ENCODE assay signal across 17 cellular contexts in the genomic region with DNA sequence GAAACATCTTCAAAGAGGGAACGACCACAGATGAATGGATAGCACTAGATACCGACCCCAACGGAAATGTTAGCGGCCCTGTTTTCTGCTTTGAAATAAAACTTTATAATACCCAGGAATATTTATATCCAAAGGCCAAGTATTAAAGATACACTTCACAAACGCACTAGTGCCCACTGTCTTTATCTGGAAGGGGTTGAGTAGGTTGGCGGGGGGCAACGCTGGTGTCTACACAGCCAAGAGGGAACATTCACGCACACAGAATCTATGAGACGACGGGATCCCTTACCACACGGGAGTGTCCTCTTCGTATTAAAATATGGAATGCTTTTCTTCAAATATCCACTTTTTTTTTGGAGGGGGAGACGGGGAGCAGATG. TPM values are rescaled to one million over a fixed set of nuclear protein-coding genes. Genes with fewer than 3 reads are reported as not detected.
A peak's percentile ranks its signal among the peaks of the same experiment; 100 is the strongest.
DNase-seq lines count a peak whose midpoint lies in the region; ATAC-seq and TF ChIP-seq lines count a peak whose summit lies in the region.
"Had no signal": no experiment of that assay in that cellular context is flagged by ENCODE, and none has a peak within 500 bp of the region (broad histone marks: within the 10 kb centered on the region; RNA-seq: fewer than 3 reads in every experiment).

No MANE protein-coding gene starts in this region.

- H3K4me3 Mint-ChIP-seq in central memory CD8-positive, alpha-beta T cell: no peak overlapping the region

- H3K4me1 ChIP-seq in right atrium auricular region: peaks cover 0 to 27% of the 10 kb centered on the region in 2 donors
- peaks cover 1 to 7% of the 10 kb centered on the region in 2 donors for H3K4me1 ChIP-seq in mucosa of rectum (ENCODE audit: control insufficient read depth in 2 of 2, insufficient read depth in 2 of 2, low read length in 2 of 2)
- H3K4me1 ChIP-seq in uterus: no peaks in the 10 kb centered on the region

- H3K4me1 Mint-ChIP-seq in central memory CD8-positive, alpha-beta T cell: peaks cover 18% of the 10 kb centered on the region

- H3K36me3 Mint-ChIP-seq in central memory CD8-positive, alpha-beta T cell (ENCODE audit: insufficient read depth): peaks cover 14% of the 10 kb centered on the region

- H3K9me3 ChIP-seq in right atrium auricular region (no peaks in the 10 kb centered on the region), mucosa of rectum (ENCODE audit: control insufficient read depth in 2 of 2, low read length in 2 of 2) (peaks cover 0 to 3% of the 10 kb centered on the region in 2 donors), uterus (no peaks in the 10 kb centered on the region)

- no peaks in the 10 kb centered on the region for H3K27me3 ChIP-seq in right atrium auricular region
- H3K27me3 ChIP-seq in mucosa of rectum (ENCODE audit: control insufficient read depth in 2 of 2, insufficient read depth in 2 of 2, low read length in 2 of 2): peaks cover 69 to 79% of the 10 kb centered on the region in 2 donors
- no peaks in the 10 kb centered on the region for H3K27me3 ChIP-seq in uterus

- TF ChIP-seq POLR2A in uterus (IDR thresholded peaks at IDR 0.05): no peak

- TF ChIP-seq CTCF in right atrium auricular region (IDR thresholded peaks at IDR 0.05) (no peak), uterus (IDR thresholded peaks at IDR 0.05) (no peak)

- no peak for ATAC-seq in left ventricle myocardium superior
- no peak for ATAC-seq in central memory CD8-positive, alpha-beta T cell (replicated peaks; ENCODE audit: extremely low read depth, poor library complexity, severe bottlenecking)

- H3K27ac ChIP-seq in right atrium auricular region (peak overlapping the region; percentile 94 to 97), mucosa of rectum (ENCODE audit: low read depth in 2 of 2, low read length in 2 of 2) (peak overlapping the region; percentile 29 to 52), uterus (peak overlapping the region; percentile 98 to 99)
- H3K27ac ChIP-seq: C4-2B, KMS-11 had no signal

- H3K9me3 Mint-ChIP-seq in central memory CD8-positive, alpha-beta T cell: no peaks in the 10 kb centered on the region

- intact Hi-C loops in left ventricle myocardium superior (cut with micrococcal nuclease) (no loop called here), uterus (cut with DNase I; ENCODE audit: low total_unique reads) (no loop called here)

- H3K36me3 ChIP-seq in right atrium auricular region: peaks cover 9% of the 10 kb centered on the region
- no peaks in the 10 kb centered on the region for H3K36me3 ChIP-seq in mucosa of rectum (ENCODE audit: control insufficient read depth in 2 of 2, insufficient read depth in 2 of 2, low read length in 2 of 2)
- H3K36me3 ChIP-seq in uterus: no peaks in the 10 kb centered on the region

- peaks cover 97% of the 10 kb centered on the region for H3K27me3 Mint-ChIP-seq in central memory CD8-positive, alpha-beta T cell

- peak overlapping the region in 1 of 2 donors; percentile 32 for H3K9ac ChIP-seq in mucosa of rectum (ENCODE audit: low read depth in 1 of 2, low read length in 2 of 2)
- H3K9ac ChIP-seq: KMS-11 had no signal

- H3K27ac Mint-ChIP-seq in central memory CD8-positive, alpha-beta T cell (ENCODE audit: low read depth): peak overlapping the region; percentile 55

- DNase-seq in right atrium auricular region (ENCODE audit: low spot score) (no peak), left ventricle myocardium superior (no peak), uterus (no peak), SK-N-DZ (ENCODE audit: low spot score) (no peak), 8988T (no peak), NCI-H2081 treated with DMSO at 0.1 percent for 48 hours (lab: John Stamatoyannopoulos, UW) (no peak)
- no peak for DNase-seq in central memory CD8-positive, alpha-beta T cell (ENCODE audit: low spot score in 2 of 2)
- DNase-seq: effector memory CD4-positive, alpha-beta T cell; head of caudate nucleus; NCI-H146; NCI-H526; stimulated activated CD4-positive, alpha-beta T cell treated with anti-CD3 and anti-CD28 coated beads, Interleukin-2, amount 100 ng/mL, for 24 hours had no signal

- H3K4me3 ChIP-seq in right atrium auricular region: peak overlapping the region; percentile 56 to 76
- peak overlapping the region; percentile 43 to 67 for H3K4me3 ChIP-seq in mucosa of rectum (ENCODE audit: low read length in 2 of 2)
- peak overlapping the region; percentile 81 to 87 for H3K4me3 ChIP-seq in uterus

RNA-seq across cellular contexts. Expression of gene HAND2, which starts 3.3 kb away (rescaled TPM):
- 100 to 1,000 TPM in 1 of 2 donors, 10 to 100 TPM in 1; 86.3 to 108 TPM for total RNA-seq in right atrium auricular region
- 180 TPM for total RNA-seq in left ventricle myocardium superior
- total RNA-seq in uterus: 10 to 100 TPM; 20.3 to 77.6 (median 23.7) TPM
- polyA plus RNA-seq in SK-N-DZ (2014; cell fraction: cytosol; rRNA removed): 257 and 444 TPM in 2 replicates
- 378 and 426 TPM in 2 replicates for polyA plus RNA-seq in SK-N-DZ (2014; cell fraction: nucleus; rRNA removed)
- total RNA-seq: lung microvascular endothelial cell, osteocyte had no signal

Comparison
In these comparisons a context has a peak if more than half of its experiments do, and no peak if none do; other contexts are left out.
1. H3K27ac ChIP-seq: peak in every context shown above with its lines; median percentile 98 in uterus; 96 in right atrium auricular region; 40 in mucosa of rectum.